Comparison of ENCODE assay signal across 8 cellular contexts in genomic region chr15:70492240-70493177, GRCh38.
DNase-seq lines count a peak whose midpoint lies in the region; ATAC-seq and TF ChIP-seq lines count a peak whose summit lies in the region.

No MANE protein-coding gene starts in this region.

- DNase-seq in BJ (ENCODE audit: low read depth) (no peak), HPDE6-E6E7 (ENCODE audit: extremely low spot score) (peak; percentile 76), T-helper 22 cell (ENCODE audit: low read depth) (peak; percentile 70), astrocyte of the hippocampus (ENCODE audit: low read depth, low spot score) (peak; percentile 95), memory B cell (ENCODE audit: low spot score in 2 of 2) (no peak), NCI-H510A (lab: John Stamatoyannopoulos, UW) (no peak)
- peak; percentile 65 for DNase-seq in stimulated activated CD8-positive, alpha-beta memory T cell treated with anti-CD3 and anti-CD28 coated beads, Interleukin-7, amount 100 ng/mL, for 24 hours (ENCODE audit: low read depth)

- H3K27me3 ChIP-seq in BJ (ENCODE audit: control insufficient read depth, insufficient read depth, low read length), result peaks cover 7% of the 10 kb centered on the region

- H3K4me1 Mint-ChIP-seq in memory B cell, result peaks cover 48% of the 10 kb centered on the region

- H3K9me3 Mint-ChIP-seq in memory B cell, result no peaks in the 10 kb centered on the region

- H3K27me3 Mint-ChIP-seq in memory B cell, result peaks cover 1% of the 10 kb centered on the region

- H3K4me3 Mint-ChIP-seq in memory B cell, result peak overlapping the region; percentile 57

- no peak overlapping the region for H3K4me3 ChIP-seq in BJ (ENCODE audit: low read depth, low read length)

- no peaks in the 10 kb centered on the region for H3K36me3 ChIP-seq in BJ (ENCODE audit: control insufficient read depth, insufficient read depth, low read length)

- CTCF ChIA-PET in BJ (lab: Yijun Ruan, JAX), result interaction anchor here (0.7 to 1.8 kb wide), 3 partner anchors 164 to 1016 kb away, joined by 3 to 5 read pairs (median 4); no protein-coding TSS in a partner anchor

- ATAC-seq in GM19455 (IDR thresholded peaks at IDR 0.05; ENCODE audit: unreplicated experiment), result peak; percentile 51
- peak; percentile 76 for ATAC-seq in memory B cell (ENCODE audit: low read depth)

- H3K36me3 Mint-ChIP-seq in memory B cell, result no peaks in the 10 kb centered on the region

- POLR2A ChIA-PET in BJ (lab: Charles Lee), result interaction anchor here (0.6 kb wide), 1 partner anchor 165 kb away, joined by 6 read pairs; no protein-coding TSS in a partner anchor

- H3K27ac Mint-ChIP-seq in memory B cell, result peak overlapping the region; percentile 53

- TF ChIP-seq CTCF in BJ (IDR thresholded peaks at IDR 0.05; ENCODE audit: insufficient read depth, low read depth, low read length), result 0 out of 2 replicates have a peak, but pooled peaks have one; percentile 6

Comparison
In these comparisons a context has a peak if more than half of its experiments do, and no peak if none do; other contexts are left out.
1. DNase-seq: peak in HPDE6-E6E7 (single experiment), T-helper 22 cell (single experiment), astrocyte of the hippocampus (single experiment) and stimulated activated CD8-positive, alpha-beta memory T cell treated with anti-CD3 and anti-CD28 coated beads, Interleukin-7, amount 100 ng/mL, for 24 hours (single experiment); none in BJ (single experiment), memory B cell (0 of 2) and NCI-H510A (single experiment).